ENCODE assay signal across 9 cellular contexts in genomic region chr20:57711311-57711712, GRCh38. TPM values are rescaled to one million over a fixed set of nuclear protein-coding genes. Genes with fewer than 3 reads are reported as not detected.
DNase-seq lines count a peak whose midpoint lies in the region; ATAC-seq and TF ChIP-seq lines count a peak whose summit lies in the region.
"Had no signal": no experiment of that assay in that cellular context is flagged by ENCODE, and none has a peak within 500 bp of the region (broad histone marks: within the 10 kb centered on the region; RNA-seq: fewer than 3 reads in every experiment).

No MANE protein-coding gene starts in this region.

- H3K4me1 Mint-ChIP-seq in GM23338, result peaks cover 43% of the 10 kb centered on the region

- H3K27me3 ChIP-seq in GM23338 (ENCODE audit: insufficient read depth) (no peaks in the 10 kb centered on the region), gastroesophageal sphincter (no peaks in the 10 kb centered on the region), smooth muscle cell (ENCODE audit: low read depth) (no peaks in the 10 kb centered on the region)

- H3K9me3 ChIP-seq in gastroesophageal sphincter (no peaks in the 10 kb centered on the region), smooth muscle cell (replicated peaks; ENCODE audit: low read depth) (no peaks in the 10 kb centered on the region)

- WGBS in gastroesophageal sphincter (ENCODE audit: low coverage in 1 of 2), 2 donors, result 52 to 60% methylated on average over 3 to 4 of the region's 8 CpGs
- WGBS in smooth muscle cell (ENCODE audit: low lambda C conversion rate), result 71% methylated on average over 8 of the region's 8 CpGs

- H3K4me1 ChIP-seq in GM23338 (ENCODE audit: insufficient read depth), result peaks cover 30% of the 10 kb centered on the region
- H3K4me1 ChIP-seq in gastroesophageal sphincter, result peaks cover 0 to 85% (median 19%) of the 10 kb centered on the region in 3 donors
- peaks cover 11% of the 10 kb centered on the region for H3K4me1 ChIP-seq in smooth muscle cell (ENCODE audit: low read depth)

- peaks cover 26% of the 10 kb centered on the region for H4K20me1 ChIP-seq in GM23338 (replicated peaks; ENCODE audit: insufficient read depth)
- H4K20me1 ChIP-seq in smooth muscle cell (ENCODE audit: low read depth), result peaks cover 27% of the 10 kb centered on the region

- ATAC-seq in GM23338, result no peak
- no peak for ATAC-seq in gastroesophageal sphincter
- ATAC-seq: GM12878 had no signal

- no peak for TF ChIP-seq EP300 in gastroesophageal sphincter (IDR thresholded peaks at IDR 0.05)

- peak overlapping the region; percentile 98 for H3K9ac ChIP-seq in smooth muscle cell (ENCODE audit: low read depth)

- peak overlapping the region; percentile 94 for H3K4me3 ChIP-seq in GM23338
- H3K4me3 ChIP-seq in gastroesophageal sphincter, result peak overlapping the region in 1 of 2 donors; percentile 68
- peak overlapping the region; percentile 95 for H3K4me3 ChIP-seq in smooth muscle cell
- H3K4me3 ChIP-seq: GM12878 had no signal

- no peak for TF ChIP-seq CTCF in GM23338 (conservative IDR thresholded peaks at IDR 0.05; ENCODE audit: low read depth in 2 of 2)
- TF ChIP-seq CTCF in RWPE1 (conservative IDR thresholded peaks at IDR 0.05; ENCODE audit: low read depth), result no peak
- no peak for TF ChIP-seq CTCF in gastroesophageal sphincter (IDR thresholded peaks at IDR 0.05)
- no peak for TF ChIP-seq CTCF in smooth muscle cell (IDR thresholded peaks at IDR 0.05; ENCODE audit: borderline replicate concordance, insufficient read depth, poor library complexity, severe bottlenecking)

- H3K4me2 ChIP-seq in GM23338 (peak overlapping the region; percentile 96), smooth muscle cell (peak overlapping the region; percentile 89)

- H3K27me3 Mint-ChIP-seq in GM23338 (ENCODE audit: insufficient read depth, low read depth, poor library complexity), result peaks cover 18% of the 10 kb centered on the region

- TF ChIP-seq POLR2A in gastroesophageal sphincter (IDR thresholded peaks at IDR 0.05), result no peak

- H3K79me2 ChIP-seq in GM23338 (replicated peaks; ENCODE audit: insufficient read depth), result peaks cover 34% of the 10 kb centered on the region
- H3K79me2 ChIP-seq in smooth muscle cell (ENCODE audit: low read depth), result peaks cover 53% of the 10 kb centered on the region

- CTCF ChIA-PET in RWPE1 (lab: Yijun Ruan, JAX), result interaction anchor here (0.5 to 2.1 kb wide), 13 partner anchors 13 to 939 kb away, joined by 3 to 14 read pairs (median 4); no protein-coding TSS in a partner anchor

- peaks cover 10% of the 10 kb centered on the region; the same call in 1 of the 3 replicates for H3K36me3 Mint-ChIP-seq in GM23338 (ENCODE audit: low read depth)

- 0 out of 2 replicates have a peak overlapping the region, but pooled peaks have one; percentile 49 for H3K27ac Mint-ChIP-seq in GM23338
- H3K27ac Mint-ChIP-seq: T-helper 1 cell treated with Interleukin-12 subunit alpha and Interleukin-12 subunit beta and Interleukin-4 antibody, amounts not matched to agents 30 μg/mL and 1 μg/mL, for 36 hours had no signal

- H3K9me2 ChIP-seq in GM23338 (ENCODE audit: insufficient read depth), result no peaks in the 10 kb centered on the region

- POLR2A ChIA-PET in RWPE1 (lab: Yijun Ruan, JAX; ENCODE audit: low non-redundant PET), result interaction anchor here (1.1 to 2.7 kb wide), 2 partner anchors 16 to 37 kb away, joined by 3 to 18 read pairs; no protein-coding TSS in a partner anchor

- DNase-seq in GM23338 (ENCODE audit: low spot score), result no peak
- no peak for DNase-seq in RWPE1 (ENCODE audit: low spot score)
- DNase-seq in smooth muscle cell (lab: John Stamatoyannopoulos, UW; ENCODE audit: unreplicated experiment), result no peak
- no peak for DNase-seq in activated naive CD4-positive, alpha-beta T cell treated with anti-CD3 and anti-CD28 coated beads, Interleukin-2, amount 50 U/mL, for 16 hours
- no peak for DNase-seq in NCI-H748 (lab: John Stamatoyannopoulos, UW; ENCODE audit: unreplicated experiment)
- DNase-seq in stimulated activated CD4-positive, alpha-beta T cell treated with anti-CD3 and anti-CD28 coated beads, Interleukin-2, amount 100 ng/mL, for 24 hours, result no peak

- H3K36me3 ChIP-seq in GM23338 (ENCODE audit: insufficient read depth) (no peaks in the 10 kb centered on the region), gastroesophageal sphincter (no peaks in the 10 kb centered on the region), smooth muscle cell (ENCODE audit: low read depth) (no peaks in the 10 kb centered on the region)

- H3F3A ChIP-seq in GM23338 (replicated peaks; ENCODE audit: low read depth) (no peaks in the 10 kb centered on the region), smooth muscle cell (ENCODE audit: low read depth) (no peaks in the 10 kb centered on the region)

- H3K27ac ChIP-seq in GM23338 (ENCODE audit: low read depth) (peak overlapping the region; percentile 99), RWPE1 (peak overlapping the region; percentile 96), gastroesophageal sphincter (peak overlapping the region in 3 of 4 donors; percentile 86 to 95 (median 93)), smooth muscle cell (ENCODE audit: low read depth) (peak overlapping the region; percentile 99)

- H3K9me3 Mint-ChIP-seq in GM23338, result no peaks in the 10 kb centered on the region; the same call in 2 of the 3 replicates
- H3K9me3 Mint-ChIP-seq: T-helper 1 cell treated with Interleukin-12 subunit alpha and Interleukin-12 subunit beta and Interleukin-4 antibody, amounts not matched to agents 30 μg/mL and 1 μg/mL, for 36 hours had no signal

- H3K4me3 Mint-ChIP-seq in GM23338, result peak overlapping the region; percentile 82

- no peak overlapping the region for H2AFZ ChIP-seq in GM23338
- H2AFZ ChIP-seq in smooth muscle cell (ENCODE audit: low read depth), result no peak overlapping the region

TF ChIP-seq in GM23338, 12 proteins besides CTCF, POLR2A, EP300 and RAD21 (continues in another document):
- TF ChIP-seq EZH2phosphoT487 (IDR thresholded peaks at IDR 0.05; ENCODE audit: unreplicated experiment), result no peak
- no peak for TF ChIP-seq POLR2AphosphoS5 (IDR thresholded peaks at IDR 0.05; ENCODE audit: low read depth)
- no peak for TF ChIP-seq NANOG (IDR thresholded peaks at IDR 0.05; ENCODE audit: borderline replicate concordance)
- no peak for TF ChIP-seq EZH2 (IDR thresholded peaks at IDR 0.05; ENCODE audit: low read depth, unreplicated experiment)
- TF ChIP-seq ZNF114 (CRISPR knock-in tag; IDR thresholded peaks at IDR 0.05), result no peak
- no peak for TF ChIP-seq REST (IDR thresholded peaks at IDR 0.05; ENCODE audit: unreplicated experiment)
- TF ChIP-seq ZNF331 (CRISPR knock-in tag; IDR thresholded peaks at IDR 0.05; ENCODE audit: low read depth), result no peak
- TF ChIP-seq JUNB (IDR thresholded peaks at IDR 0.05; ENCODE audit: unreplicated experiment), result no peak
- TF ChIP-seq CREB1 (CRISPR knock-in tag; IDR thresholded peaks at IDR 0.05; ENCODE audit: low read depth), result no peak

RNA-seq across cellular contexts. Expression of gene PMEPA1, which starts 1.5 kb away (rescaled TPM):
- total RNA-seq in GM23338 (2014; rRNA removed; shearing (Covaris generic)), result 7.3 and 8.9 TPM in 2 replicates
- polyA plus RNA-seq in GM23338 (2016; fragmentation: Nextera tagmentation; extraction: Ambion mirVana), result 13.5 and 15.4 TPM in 2 replicates
- total RNA-seq in gastroesophageal sphincter, result 10 to 100 TPM in 3 of 4 donors, 1 to 10 TPM in 1; 9.6 to 47.5 (median 18.9) TPM
- total RNA-seq in smooth muscle cell, result 26.6 and 37.2 TPM in 2 replicates
- polyA plus RNA-seq in smooth muscle cell, result 81.9 and 143 TPM in 2 replicates
